In genomic region chrX:135494453-135494852, GRCh38 we compare ENCODE assay signal across 36 cellular contexts.
"Had no signal": no experiment of that assay in that cellular context is flagged by ENCODE, and none has a peak within 500 bp of the region (broad histone marks: within the 10 kb centered on the region; RNA-seq: fewer than 3 reads in every experiment).

No MANE protein-coding gene starts in this region.

- H3K9me3 Mint-ChIP-seq: activated B cell treated with CpG ODN at 0.5 μM for 24 hours; activated CD4-positive, alpha-beta memory T cell treated with anti-CD3 and anti-CD28 coated beads for 36 hours; activated CD8-positive, alpha-beta T cell treated with anti-CD3 and anti-CD28 coated beads for 36 hours; activated naive CD4-positive, alpha-beta T cell treated with anti-CD3 and anti-CD28 coated beads for 36 hours; activated naive CD4-positive, alpha-beta T cell treated with anti-CD3 and anti-CD28 coated beads, Interleukin-2, amount 50 U/mL, for 72 hours; activated naive CD8-positive, alpha-beta T cell treated with anti-CD3 and anti-CD28 coated beads for 36 hours; activated T-cell treated with anti-CD3 and anti-CD28 coated beads, Interleukin-2, amount 50 U/mL, for 4 hours; activated T-helper 1 cell treated with anti-CD3 and anti-CD28 coated beads, Interleukin-12 subunit alpha, Interleukin-12 subunit beta, Interleukin-2, Interleukin-4 antibody, amounts not matched to agents 30 ng/mL and 10 ng/mL and 1 ng/mL, durations not matched to agents 14 hours and 24 hours and 36 hours; activated T-helper 17 cell treated with anti-CD3 and anti-CD28 coated beads, Interleukin-2, amount 50 U/mL, for 72 hours; central memory CD8-positive, alpha-beta T cell; T-helper 1 cell treated with Interleukin-12 subunit alpha and Interleukin-12 subunit beta and Interleukin-4 antibody, amounts not matched to agents 30 μg/mL and 1 μg/mL, for 36 hours; T-helper 2 cell treated with Interferon-gamma antibody and Interleukin-4, amounts not matched to agents 5 μg/mL and 100 μg/mL, for 36 hours had no signal

- ATAC-seq: activated CD8-positive, alpha-beta T cell treated with anti-CD3 and anti-CD28 coated beads for 36 hours; activated T-cell treated with anti-CD3 and anti-CD28 coated beads, Interleukin-2, amount 50 U/mL, for 4 hours; activated T-helper 17 cell treated with anti-CD3 and anti-CD28 coated beads, Interleukin-2, amount 50 U/mL, for 72 hours had no signal

- H3K4me3 ChIP-seq: adrenal gland, cardiac muscle cell had no signal

- H3K9me3 ChIP-seq: adrenal gland had no signal

- H3K27me3 Mint-ChIP-seq: activated B cell treated with CpG ODN at 0.5 μM for 24 hours; activated CD4-positive, alpha-beta memory T cell treated with anti-CD3 and anti-CD28 coated beads for 36 hours; activated CD8-positive, alpha-beta T cell treated with anti-CD3 and anti-CD28 coated beads for 36 hours; activated naive CD8-positive, alpha-beta T cell treated with anti-CD3 and anti-CD28 coated beads for 36 hours; brain; central memory CD8-positive, alpha-beta T cell had no signal

- DNase-seq: activated B cell treated with CpG ODN at 0.5 μM for 24 hours; activated CD4-positive, alpha-beta memory T cell treated with anti-CD3 and anti-CD28 coated beads for 36 hours; activated CD4-positive, alpha-beta T cell treated with anti-CD3 and anti-CD28 coated beads, Interleukin-2, amount 10 ng/mL, durations not matched to agents 24 days and 14 days; activated CD4-positive, alpha-beta T cell treated with anti-CD3 and anti-CD28 coated beads, Interleukin-2, amount 50 U/mL, for 1 hour; activated CD4-positive, alpha-beta T cell treated with anti-CD3 and anti-CD28 coated beads, Interleukin-2, amount 50 U/mL, for 4 hours; activated CD4-positive, CD25-positive, alpha-beta regulatory T cell treated with anti-CD3 and anti-CD28 coated beads, Interleukin-2, amount 50 U/mL, for 72 hours; activated CD8-positive, alpha-beta memory T cell treated with anti-CD3 and anti-CD28 coated beads, Interleukin-2, amount 50 U/mL, for 4 hours; activated CD8-positive, alpha-beta T cell treated with anti-CD3 and anti-CD28 coated beads for 36 hours; activated effector memory CD4-positive, alpha-beta T cell treated with anti-CD3 and anti-CD28 coated beads, Interleukin-2, amount 50 U/mL, for 16 hours; activated gamma-delta T cell treated with Interleukin-2 at 50 U/mL for 16 hours; activated naive CD4-positive, alpha-beta T cell; activated naive CD4-positive, alpha-beta T cell treated with anti-CD3 and anti-CD28 coated beads for 36 hours; activated naive CD8-positive, alpha-beta T cell treated with anti-CD3 and anti-CD28 coated beads for 36 hours; activated T-cell treated with anti-CD3 and anti-CD28 coated beads for 4 hours; activated T-cell treated with anti-CD3 and anti-CD28 coated beads, Interleukin-2, amount 50 U/mL, for 1 hour; activated T-cell treated with anti-CD3 and anti-CD28 coated beads, Interleukin-2, amount 50 U/mL, for 4 hours; adrenal gland; amniotic stem cell; aorta; caudate nucleus; cerebellar nuclear complex; SW 1271; T-helper 1 cell; T-helper 2 cell; T-helper 9 cell had no signal

- H3K27ac ChIP-seq: adrenal gland, cardiac muscle cell, VCaP had no signal

- H3K27me3 ChIP-seq: cardiac muscle cell had no signal

- H3K27ac Mint-ChIP-seq: activated B cell treated with CpG ODN at 0.5 μM for 24 hours; activated CD4-positive, alpha-beta memory T cell treated with anti-CD3 and anti-CD28 coated beads for 36 hours; activated CD4-positive, alpha-beta T cell treated with anti-CD3 and anti-CD28 coated beads, Interleukin-2, amount 10 ng/mL, durations not matched to agents 24 days and 14 days; activated CD8-positive, alpha-beta T cell treated with anti-CD3 and anti-CD28 coated beads for 36 hours; activated naive CD4-positive, alpha-beta T cell treated with anti-CD3 and anti-CD28 coated beads for 36 hours; activated naive CD4-positive, alpha-beta T cell treated with anti-CD3 and anti-CD28 coated beads, Interleukin-2, amount 50 U/mL, for 72 hours; activated naive CD8-positive, alpha-beta T cell treated with anti-CD3 and anti-CD28 coated beads for 36 hours; activated T-helper 1 cell treated with anti-CD3 and anti-CD28 coated beads, Interleukin-12 subunit alpha, Interleukin-12 subunit beta, Interleukin-2, Interleukin-4 antibody, amounts not matched to agents 30 ng/mL and 10 ng/mL and 1 ng/mL, durations not matched to agents 14 hours and 24 hours and 36 hours; activated T-helper 17 cell treated with anti-CD3 and anti-CD28 coated beads, Interleukin-2, amount 50 U/mL, for 72 hours; T-helper 1 cell treated with Interleukin-12 subunit alpha and Interleukin-12 subunit beta and Interleukin-4 antibody, amounts not matched to agents 30 μg/mL and 1 μg/mL, for 36 hours; T-helper 2 cell treated with Interferon-gamma antibody and Interleukin-4, amounts not matched to agents 5 μg/mL and 100 μg/mL, for 36 hours had no signal

- H3K4me3 Mint-ChIP-seq: activated B cell treated with CpG ODN at 0.5 μM for 24 hours; activated CD4-positive, alpha-beta memory T cell treated with anti-CD3 and anti-CD28 coated beads for 36 hours; activated CD4-positive, alpha-beta T cell treated with anti-CD3 and anti-CD28 coated beads, Interleukin-2, amount 10 ng/mL, durations not matched to agents 24 days and 14 days; activated CD8-positive, alpha-beta T cell treated with anti-CD3 and anti-CD28 coated beads for 36 hours; activated naive CD4-positive, alpha-beta T cell treated with anti-CD3 and anti-CD28 coated beads for 36 hours; activated naive CD8-positive, alpha-beta T cell treated with anti-CD3 and anti-CD28 coated beads for 36 hours; activated T-cell treated with anti-CD3 and anti-CD28 coated beads, Interleukin-2, amount 50 U/mL, for 4 hours; activated T-helper 1 cell treated with anti-CD3 and anti-CD28 coated beads, Interleukin-12 subunit alpha, Interleukin-12 subunit beta, Interleukin-2, Interleukin-4 antibody, amounts not matched to agents 30 ng/mL and 10 ng/mL and 1 ng/mL, durations not matched to agents 14 hours and 24 hours and 36 hours; activated T-helper 17 cell treated with anti-CD3 and anti-CD28 coated beads, Interleukin-2, amount 50 U/mL, for 72 hours; brain; central memory CD8-positive, alpha-beta T cell; T-helper 1 cell treated with Interleukin-12 subunit alpha and Interleukin-12 subunit beta and Interleukin-4 antibody, amounts not matched to agents 30 μg/mL and 1 μg/mL, for 36 hours; T-helper 2 cell treated with Interferon-gamma antibody and Interleukin-4, amounts not matched to agents 5 μg/mL and 100 μg/mL, for 36 hours had no signal

- H3K36me3 Mint-ChIP-seq: activated CD4-positive, alpha-beta memory T cell treated with anti-CD3 and anti-CD28 coated beads for 36 hours; activated naive CD4-positive, alpha-beta T cell treated with anti-CD3 and anti-CD28 coated beads, Interleukin-2, amount 50 U/mL, for 72 hours; activated naive CD8-positive, alpha-beta T cell treated with anti-CD3 and anti-CD28 coated beads for 36 hours; brain had no signal

- H3K4me1 ChIP-seq: adrenal gland had no signal

- H3K36me3 ChIP-seq: adrenal gland, cardiac muscle cell had no signal

- FAIRE-seq: bronchial epithelial cell, TTC549 had no signal

- H3K4me1 Mint-ChIP-seq: activated T-helper 17 cell treated with anti-CD3 and anti-CD28 coated beads, Interleukin-2, amount 50 U/mL, for 72 hours; brain; central memory CD8-positive, alpha-beta T cell had no signal
